Comparison of ENCODE assay signal across 7 cellular contexts in the genomic region with DNA sequence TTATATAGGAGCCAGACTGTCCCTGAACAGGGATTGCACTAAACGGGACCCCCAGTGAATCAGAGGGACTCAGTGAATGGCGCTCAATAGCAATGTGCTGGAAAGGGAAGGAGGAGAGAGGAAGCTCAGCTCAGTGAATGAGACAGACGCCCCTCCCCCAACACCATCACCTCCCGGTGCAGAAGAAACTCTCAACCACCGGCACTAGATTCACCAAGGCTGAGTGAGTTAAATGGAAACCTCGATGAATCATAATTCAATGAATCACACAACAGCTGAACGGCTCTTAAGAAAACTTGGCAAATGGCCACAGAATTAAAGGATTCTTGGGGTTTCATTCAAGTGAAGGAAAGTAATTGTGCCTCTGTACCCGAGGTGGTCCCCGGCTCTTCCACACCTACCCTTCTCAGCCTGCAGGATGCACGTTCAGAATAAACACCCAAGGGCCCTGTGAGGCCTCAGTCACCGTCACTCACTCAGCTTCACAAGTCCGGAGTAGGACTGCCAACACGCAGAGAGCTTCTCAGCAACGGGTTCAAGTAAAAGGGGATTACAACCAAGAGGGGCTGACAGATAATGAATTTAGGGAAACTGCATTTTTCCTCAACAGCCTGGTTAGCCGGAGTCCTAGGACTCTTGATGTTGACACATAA. TPM values are rescaled to one million over a fixed set of nuclear protein-coding genes. Genes with fewer than 3 reads are reported as not detected.
DNase-seq lines count a peak whose midpoint lies in the region; ATAC-seq and TF ChIP-seq lines count a peak whose summit lies in the region.

No MANE protein-coding gene starts in this region.

- H4K20me1 ChIP-seq in GM23338 (replicated peaks; ENCODE audit: insufficient read depth): peaks cover 50% of the 10 kb centered on the region
- H4K20me1 ChIP-seq in PC-9 (ENCODE audit: insufficient read depth): no peaks in the 10 kb centered on the region

- TF ChIP-seq CTCF in GM23338 (conservative IDR thresholded peaks at IDR 0.05; ENCODE audit: low read depth in 2 of 2): no peak
- TF ChIP-seq CTCF in PC-9 (conservative IDR thresholded peaks at IDR 0.05): no peak
- TF ChIP-seq CTCF in cardiac fibroblast (IDR thresholded peaks at IDR 0.05; ENCODE audit: low read depth, low read length): no peak
- TF ChIP-seq CTCF in Caco-2 (IDR thresholded peaks at IDR 0.05; ENCODE audit: insufficient read depth in 1 of 2, low read depth in 1 of 2, low read length in 1 of 2, severe bottlenecking in 1 of 2, unreplicated experiment in 1 of 2): no peak

- peaks cover 69% of the 10 kb centered on the region for H3K79me2 ChIP-seq in GM23338 (replicated peaks; ENCODE audit: insufficient read depth)
- H3K79me2 ChIP-seq in PC-9 (ENCODE audit: low read depth): no peaks in the 10 kb centered on the region

- intact Hi-C loops in PC-9 (cut with micrococcal nuclease; ENCODE audit: unreplicated experiment): no loop called here
- intact Hi-C loops in Caco-2 (cut with micrococcal nuclease; ENCODE audit: unreplicated experiment): no loop called here

- no peak overlapping the region for H3K27ac Mint-ChIP-seq in GM23338
- no peak overlapping the region for H3K27ac Mint-ChIP-seq in Caco-2 (ENCODE audit: unreplicated experiment)

- H3K9me3 ChIP-seq in PC-9 (ENCODE audit: insufficient read depth, low read depth) (no peaks in the 10 kb centered on the region), Caco-2 (no peaks in the 10 kb centered on the region)

- H3K4me3 Mint-ChIP-seq in GM23338 (no peak overlapping the region), Caco-2 (ENCODE audit: unreplicated experiment) (no peak overlapping the region)

- H3F3A ChIP-seq in GM23338 (replicated peaks; ENCODE audit: low read depth): no peaks in the 10 kb centered on the region
- no peaks in the 10 kb centered on the region for H3F3A ChIP-seq in PC-9 (ENCODE audit: insufficient read depth, low read depth)

- H3K9me2 ChIP-seq in GM23338 (ENCODE audit: insufficient read depth) (no peaks in the 10 kb centered on the region), PC-9 (ENCODE audit: insufficient read depth) (no peaks in the 10 kb centered on the region)

- H3K4me1 ChIP-seq in GM23338 (ENCODE audit: insufficient read depth): peaks cover 13% of the 10 kb centered on the region; the same call in 1 of the 2 replicates
- no peaks in the 10 kb centered on the region for H3K4me1 ChIP-seq in PC-9 (replicated peaks; ENCODE audit: insufficient read depth)
- no peaks in the 10 kb centered on the region for H3K4me1 ChIP-seq in Caco-2

- no peak for TF ChIP-seq POLR2A in erythroblast (IDR thresholded peaks at IDR 0.05; ENCODE audit: low read length)

- H3K4me2 ChIP-seq in GM23338 (no peak overlapping the region), PC-9 (no peak overlapping the region)

- H3K27me3 ChIP-seq in GM23338 (ENCODE audit: insufficient read depth) (no peaks in the 10 kb centered on the region), PC-9 (ENCODE audit: insufficient read depth, low read depth) (peaks cover 73% of the 10 kb centered on the region), Caco-2 (replicated peaks; ENCODE audit: control insufficient read depth, insufficient read depth, low read length) (no peaks in the 10 kb centered on the region)

- H3K36me3 ChIP-seq in GM23338 (ENCODE audit: insufficient read depth) (peaks cover 6% of the 10 kb centered on the region), PC-9 (ENCODE audit: low read depth) (no peaks in the 10 kb centered on the region), Caco-2 (ENCODE audit: control insufficient read depth, insufficient read depth, low read length) (no peaks in the 10 kb centered on the region)

- CTCF ChIA-PET in PC-9 (lab: Charles Lee): no interaction called here
- CTCF ChIA-PET in Caco-2 (lab: Charles Lee): no interaction called here

- H3K36me3 Mint-ChIP-seq in GM23338 (ENCODE audit: low read depth): peaks cover 26% of the 10 kb centered on the region
- no peaks in the 10 kb centered on the region for H3K36me3 Mint-ChIP-seq in Caco-2 (ENCODE audit: insufficient read depth, unreplicated experiment)

- H3K4me3 ChIP-seq in GM23338 (no peak overlapping the region), PC-9 (no peak overlapping the region), cardiac fibroblast (replicated peaks in 1 of 2; ENCODE audit: low read depth in 2 of 2, low read length in 2 of 2) (no peak overlapping the region), Caco-2 (ENCODE audit: low read depth, low read length) (no peak overlapping the region)

- POLR2A ChIA-PET in PC-9 (lab: Charles Lee; ENCODE audit: unreplicated experiment): no interaction called here
- POLR2A ChIA-PET in Caco-2 (lab: Charles Lee): no interaction called here

- no TSS peak for BruUV-seq in PC-9 (replicated peaks; lab: Mats Ljungman, UMichigan)
- BruUV-seq in Caco-2 (replicated peaks; lab: Mats Ljungman, UMichigan): no TSS peak

- H3K9me3 Mint-ChIP-seq in GM23338 (no peaks in the 10 kb centered on the region), Caco-2 (ENCODE audit: unreplicated experiment) (no peaks in the 10 kb centered on the region)

- H2AFZ ChIP-seq in GM23338 (no peak overlapping the region), PC-9 (no peak overlapping the region)

- H3K27me3 Mint-ChIP-seq in GM23338 (ENCODE audit: insufficient read depth, low read depth, poor library complexity) (peaks cover 7% of the 10 kb centered on the region), Caco-2 (ENCODE audit: insufficient read depth, unreplicated experiment) (peaks cover 12% of the 10 kb centered on the region)

- ATAC-seq in GM23338: peak; percentile 67
- ATAC-seq in GM18909 (IDR thresholded peaks at IDR 0.05; ENCODE audit: poor library complexity, unreplicated experiment): no peak

- H3K4me1 Mint-ChIP-seq in GM23338 (peaks cover 21% of the 10 kb centered on the region), Caco-2 (ENCODE audit: low read depth, unreplicated experiment) (no peaks in the 10 kb centered on the region)

- H3K27ac ChIP-seq in GM23338 (ENCODE audit: low read depth) (no peak overlapping the region), PC-9 (no peak overlapping the region)

- DNase-seq in GM23338 (ENCODE audit: low spot score) (peak; percentile 46), PC-9 (peak; percentile 10 to 50), cardiac fibroblast (ENCODE audit: low read depth in 2 of 2) (peak; percentile 74 to 98), Caco-2 (no peak), erythroblast (lab: John Stamatoyannopoulos, UW) (no peak)
- DNase-seq in stimulated activated CD4-positive, alpha-beta T cell treated with anti-CD3 and anti-CD28 coated beads, Interleukin-1b, Interleukin-23, amount 100 ng/mL, for 48 hours: peak; percentile 65

TF ChIP-seq in GM23338, 12 proteins besides CTCF, POLR2A, EP300 and RAD21:
- TF ChIP-seq CREB1 (CRISPR knock-in tag; IDR thresholded peaks at IDR 0.05; ENCODE audit: low read depth): no peak

RNA-seq across cellular contexts. Expression of gene CRMP1, which starts 29.3 kb away (rescaled TPM):
- 143 and 146 TPM in 2 replicates for total RNA-seq in GM23338 (2014; rRNA removed; shearing (Covaris generic))
- polyA plus RNA-seq in GM23338 (2016; fragmentation: Nextera tagmentation; extraction: Ambion mirVana): 52.7 and 53.6 TPM in 2 replicates
- total RNA-seq in PC-9 (2021) (not detected in 2 replicates), Caco-2 (2022) (not detected in 2 replicates)

Comparison
In these comparisons a context has a peak if more than half of its experiments do, and no peak if none do; other contexts are left out.
1. DNase-seq: peak in GM23338 (single experiment), PC-9 (2 of 2), cardiac fibroblast (2 of 2) and stimulated activated CD4-positive, alpha-beta T cell treated with anti-CD3 and anti-CD28 coated beads, Interleukin-1b, Interleukin-23, amount 100 ng/mL, for 48 hours (single experiment); none in Caco-2 (0 of 2) and erythroblast (0 of 2).
2. RNA of gene CRMP1, which starts 29.3 kb away (total RNA-seq): 143 to 146 TPM in GM23338; not detected in Caco-2 and not detected in PC-9; every median in the first group is over 100 times any median in the second.